In genomic region chr15:41629436-41629835, GRCh38 we compare ENCODE assay signal across 21 cellular contexts.
"Had no signal": no experiment of that assay in that cellular context is flagged by ENCODE, and none has a peak within 500 bp of the region (broad histone marks: within the 10 kb centered on the region; RNA-seq: fewer than 3 reads in every experiment).

No MANE protein-coding gene starts in this region.

- H3K9me3 ChIP-seq: body of pancreas, colonic mucosa, esophagus squamous epithelium, right atrium auricular region, suprapubic skin had no signal

- H3K9me3 Mint-ChIP-seq: activated CD4-positive, alpha-beta memory T cell treated with anti-CD3 and anti-CD28 coated beads, Interleukin-2, amount 10 ng/mL, durations not matched to agents 7 days and 5 days; activated T-cell treated with anti-CD3 and anti-CD28 coated beads, Interleukin-2, amount 50 U/mL, for 4 hours; natural killer cell treated with Interleukin-12 subunit alpha and Interleukin-12 subunit beta and Interleukin-15 and Interleukin-18, amount 100 ng/mL, for 72 hours had no signal

- H3K4me1 ChIP-seq: colonic mucosa, esophagus squamous epithelium, suprapubic skin had no signal

- H3K27me3 ChIP-seq: body of pancreas, colonic mucosa, esophagus squamous epithelium, right atrium auricular region, suprapubic skin had no signal

- DNase-seq: activated CD4-positive, alpha-beta memory T cell treated with anti-CD3 and anti-CD28 coated beads, Interleukin-2, amount 10 ng/mL, durations not matched to agents 7 days and 5 days; activated CD4-positive, alpha-beta T cell treated with anti-CD3 and anti-CD28 coated beads for 4 hours; activated effector memory CD4-positive, alpha-beta T cell treated with anti-CD3 and anti-CD28 coated beads, Interleukin-2, amount 50 U/mL, for 16 hours; activated T-cell treated with anti-CD3 and anti-CD28 coated beads, Interleukin-2, amount 50 U/mL, for 4 hours; amniotic stem cell; body of pancreas; caudate nucleus; colonic mucosa; effector CD4-positive, alpha-beta T cell; esophagus squamous epithelium; foreskin fibroblast; hippocampal formation; small intestine; stimulated activated CD4-positive, alpha-beta T cell treated with anti-CD3 and anti-CD28 coated beads, Interleukin-4, amount 100 ng/mL, for 24 hours; stimulated activated naive CD4-positive, alpha-beta T cell treated with Interleukin-2 at 50 U/mL for 16 hours; T-helper 1 cell had no signal

- ATAC-seq: activated T-cell treated with anti-CD3 and anti-CD28 coated beads, Interleukin-2, amount 50 U/mL, for 4 hours; body of pancreas; natural killer cell treated with Interleukin-12 subunit alpha and Interleukin-12 subunit beta and Interleukin-15 and Interleukin-18, amount 100 ng/mL, for 72 hours had no signal

- H3K4me3 ChIP-seq: body of pancreas, colonic mucosa, esophagus squamous epithelium, right atrium auricular region, suprapubic skin had no signal

- H3K27me3 Mint-ChIP-seq: activated CD4-positive, alpha-beta memory T cell treated with anti-CD3 and anti-CD28 coated beads, Interleukin-2, amount 10 ng/mL, durations not matched to agents 7 days and 5 days; activated naive CD8-positive, alpha-beta T cell; progenitor cell of endocrine pancreas had no signal

- H3K27ac ChIP-seq: body of pancreas, colonic mucosa, esophagus squamous epithelium, right atrium auricular region, suprapubic skin had no signal

- H3K36me3 Mint-ChIP-seq: activated naive CD8-positive, alpha-beta T cell; natural killer cell treated with Interleukin-12 subunit alpha and Interleukin-12 subunit beta and Interleukin-15 and Interleukin-18, amount 100 ng/mL, for 72 hours had no signal

- H3K36me3 ChIP-seq: colonic mucosa, esophagus squamous epithelium, right atrium auricular region, suprapubic skin had no signal

- H3K27ac Mint-ChIP-seq: activated CD4-positive, alpha-beta memory T cell treated with anti-CD3 and anti-CD28 coated beads, Interleukin-2, amount 10 ng/mL, durations not matched to agents 7 days and 5 days; activated naive CD8-positive, alpha-beta T cell; natural killer cell treated with Interleukin-12 subunit alpha and Interleukin-12 subunit beta and Interleukin-15 and Interleukin-18, amount 100 ng/mL, for 72 hours; progenitor cell of endocrine pancreas had no signal

- H3K4me3 Mint-ChIP-seq: activated CD4-positive, alpha-beta memory T cell treated with anti-CD3 and anti-CD28 coated beads, Interleukin-2, amount 10 ng/mL, durations not matched to agents 7 days and 5 days; activated naive CD8-positive, alpha-beta T cell; activated T-cell treated with anti-CD3 and anti-CD28 coated beads, Interleukin-2, amount 50 U/mL, for 4 hours; natural killer cell treated with Interleukin-12 subunit alpha and Interleukin-12 subunit beta and Interleukin-15 and Interleukin-18, amount 100 ng/mL, for 72 hours had no signal
